21 cellular contexts compared by ENCODE assay signal in genomic region chr15:80199869-80200268, GRCh38. TPM values are rescaled to one million over a fixed set of nuclear protein-coding genes. Genes with fewer than 3 reads are reported as not detected.
DNase-seq lines count a peak whose midpoint lies in the region; ATAC-seq, FAIRE-seq and TF ChIP-seq lines count a peak whose summit lies in the region.
"Had no signal": no experiment of that assay in that cellular context is flagged by ENCODE, and none has a peak within 500 bp of the region (broad histone marks: within the 10 kb centered on the region; RNA-seq: fewer than 3 reads in every experiment).

No MANE protein-coding gene starts in this region.

- H3K27ac ChIP-seq in right atrium auricular region, result no peak overlapping the region
- no peak overlapping the region for H3K27ac ChIP-seq in H9 (ENCODE audit: insufficient read length, low read depth, low read length)
- H3K27ac ChIP-seq in K562 (ENCODE audit: extremely low read depth, low read depth, low read length), result no peak overlapping the region
- no peak overlapping the region for H3K27ac ChIP-seq in H1 (ENCODE audit: low read depth, low read length)
- no peak overlapping the region for H3K27ac ChIP-seq in body of pancreas
- H3K27ac ChIP-seq: 22Rv1, BLaER1, GM23248 had no signal

- DNase-seq in right atrium auricular region (ENCODE audit: low spot score) (peak; percentile 38), Right ventricle myocardium superior (no peak), H9 (no peak), K562 (ENCODE audit: extremely low read depth in 1 of 4, low spot score in 3 of 4) (no peak), H1 (ENCODE audit: low read depth in 1 of 2, low spot score in 2 of 2) (peak in 1 of 2 experiments; percentile 37), body of pancreas (no peak), NCI-H1694 treated with DMSO at 0.1 percent for 48 hours (lab: John Stamatoyannopoulos, UW) (no peak), NCI-H510A treated with DMSO at 0.1 percent for 48 hours (lab: John Stamatoyannopoulos, UW) (no peak)
- DNase-seq: Calu3; CD4-positive, alpha-beta memory T cell; DMS79 treated with DMSO at 0.1 percent for 48 hours; GF-D8; GM23248; H7 had no signal

- H3K27me3 ChIP-seq in right atrium auricular region (no peaks in the 10 kb centered on the region), H9 (ENCODE audit: insufficient read depth, low read length) (no peaks in the 10 kb centered on the region), K562 (ENCODE audit: control insufficient read depth in 2 of 2, insufficient read depth in 2 of 2, low read length in 2 of 2) (peaks cover 25 to 35% of the 10 kb centered on the region in 2 experiments; a peak in 4 of 5 replicates), H1 (replicated peaks in 1 of 4; ENCODE audit: control insufficient read depth in 3 of 4, extremely low read depth in 1 of 4, insufficient read depth in 3 of 4, low read length in 3 of 4) (no peaks in the 10 kb centered on the region), body of pancreas (no peaks in the 10 kb centered on the region)
- H3K27me3 ChIP-seq: BLaER1 had no signal

- peak overlapping the region in 1 of 2 experiments; percentile 25; a peak in 2 of 5 replicates for H3K4me3 Mint-ChIP-seq in H9
- H3K4me3 Mint-ChIP-seq: CD14-positive monocyte; CD4-positive, alpha-beta memory T cell had no signal

- H4K20me1 ChIP-seq in H9 (ENCODE audit: control insufficient read depth, insufficient read depth, insufficient read length) (no peaks in the 10 kb centered on the region), K562 (replicated peaks; ENCODE audit: control insufficient read depth, insufficient read depth, low read length) (0 out of 2 replicates have a peak, but pooled peaks cover 11% of the 10 kb centered on the region), H1 (replicated peaks in 1 of 2; ENCODE audit: control insufficient read depth in 1 of 2, insufficient read depth in 2 of 2, low read length in 2 of 2) (no peaks in the 10 kb centered on the region)
- H4K20me1 ChIP-seq: BLaER1 had no signal

- no peak for FAIRE-seq in K562 (lab: Jason Lieb, UNC)
- FAIRE-seq in H1 (lab: Jason Lieb, UNC), result no peak
- FAIRE-seq: HTR-8/SVneo had no signal

- H4K91ac ChIP-seq in H9 (ENCODE audit: insufficient read length, low read depth, low read length) (no peak overlapping the region), H1 (replicated peaks; ENCODE audit: insufficient read length, low read length) (no peak overlapping the region)

- H3K23ac ChIP-seq in H9 (ENCODE audit: insufficient read length, low read depth, low read length), result no peak overlapping the region
- H3K23ac ChIP-seq in H1 (ENCODE audit: insufficient read length), result no peak overlapping the region

- H3K9me1 ChIP-seq in K562 (ENCODE audit: control insufficient read depth, insufficient read depth, low read length), result no peaks in the 10 kb centered on the region

- no peak overlapping the region for H3T11ph ChIP-seq in H9 (ENCODE audit: low read length)

- H2BK12ac ChIP-seq in H9 (ENCODE audit: insufficient read length, low read depth, low read length) (no peak overlapping the region), H1 (ENCODE audit: low read depth, low read length) (no peak overlapping the region)

- no peaks in the 10 kb centered on the region for H3K9me3 Mint-ChIP-seq in H9
- H3K9me3 Mint-ChIP-seq: IgD-negative memory B cell had no signal

- TF ChIP-seq EP300 in K562 (IDR thresholded peaks at IDR 0.05; ENCODE audit: low read length), result no peak
- TF ChIP-seq EP300 in H1 (IDR thresholded peaks at IDR 0.05; ENCODE audit: borderline replicate concordance in 1 of 2, low read depth in 2 of 2, low read length in 2 of 2), result no peak

- peaks cover 17 to 20% of the 10 kb centered on the region in 2 experiments for H3K4me1 Mint-ChIP-seq in H9
- H3K4me1 Mint-ChIP-seq: CD14-positive monocyte; CD4-positive, alpha-beta memory T cell; IgD-negative memory B cell had no signal

- no peak overlapping the region for H2AK5ac ChIP-seq in H9 (ENCODE audit: insufficient read length, low read length)
- no peak overlapping the region for H2AK5ac ChIP-seq in H1 (ENCODE audit: low read depth, low read length)

- H3K4me2 ChIP-seq in H9 (ENCODE audit: insufficient read depth, insufficient read length, low read length) (no peak overlapping the region), K562 (ENCODE audit: insufficient read depth, low read length) (no peak overlapping the region), H1 (ENCODE audit: insufficient read depth in 1 of 2, low read depth in 2 of 2, low read length in 2 of 2) (no peak overlapping the region)
- H3K4me2 ChIP-seq: BLaER1 had no signal

- H3K79me2 ChIP-seq in H9 (ENCODE audit: insufficient read depth, low read length) (no peaks in the 10 kb centered on the region), K562 (ENCODE audit: control insufficient read depth, insufficient read depth, low read length) (no peaks in the 10 kb centered on the region), H1 (ENCODE audit: control insufficient read depth in 1 of 2, insufficient read depth in 2 of 2, low read length in 2 of 2) (no peaks in the 10 kb centered on the region)

- H3K4ac ChIP-seq in H9 (ENCODE audit: low read depth, low read length), result no peak overlapping the region
- no peak overlapping the region for H3K4ac ChIP-seq in H1 (replicated peaks; ENCODE audit: insufficient read length, low read depth, low read length)

- POLR2A ChIA-PET in K562 (lab: Yijun Ruan, JAX) (interaction anchor here (0.6 kb wide), 1 partner anchor 127 kb away, joined by 3 read pairs; no protein-coding TSS in a partner anchor), H1 (lab: Charles Lee; ENCODE audit: partially characterized antibody) (no interaction called here)

- H2BK15ac ChIP-seq in H9 (ENCODE audit: low read depth, low read length), result no peak overlapping the region
- 0 out of 2 replicates have a peak overlapping the region, but pooled peaks have one; percentile 20 for H2BK15ac ChIP-seq in H1 (ENCODE audit: low read length)

- H2AFZ ChIP-seq in H9 (ENCODE audit: low read length) (no peak overlapping the region), K562 (ENCODE audit: low read depth, low read length) (no peak overlapping the region), H1 (ENCODE audit: low read length) (no peak overlapping the region)
- H2AFZ ChIP-seq: GM23248 had no signal

- CTCF ChIA-PET in K562 (lab: Yijun Ruan, JAX; ENCODE audit: low intra/inter-chr PET ratio) (no interaction called here), H1 (lab: Charles Lee; ENCODE audit: partially characterized antibody) (interaction anchor here (0.5 to 1.0 kb wide), 6 partner anchors 16 to 82 kb away, joined by 3 to 5 read pairs (median 3); no protein-coding TSS in a partner anchor)

- H4K5ac ChIP-seq in H9 (ENCODE audit: insufficient read length, low read depth, low read length) (peak overlapping the region; percentile 21), H1 (ENCODE audit: insufficient read length, low read depth, low read length) (no peak overlapping the region)

- H3K14ac ChIP-seq in H9 (ENCODE audit: insufficient read depth, low read length) (no peak overlapping the region), H1 (ENCODE audit: insufficient read length) (no peak overlapping the region)

- no peaks in the 10 kb centered on the region; a peak in 1 of 7 replicates for H3K36me3 Mint-ChIP-seq in H9 (ENCODE audit: insufficient read depth in 1 of 3, low read depth in 3 of 3)
- H3K36me3 Mint-ChIP-seq: CD14-positive monocyte; CD4-positive, alpha-beta memory T cell had no signal

- no TSS peak for BruUV-seq in K562 (replicated peaks; lab: Mats Ljungman, UMichigan)

- in situ Hi-C loops in K562 (cut with MboI), result no loop called here

- peaks cover under 1% of the 10 kb centered on the region; the same call in 1 of the 2 replicates for H3K27me3 Mint-ChIP-seq in H9 (ENCODE audit: low read depth)

- TF ChIP-seq POLR2A in K562 (conservative IDR thresholded peaks at IDR 0.05), result no peak
- TF ChIP-seq POLR2A in H1 (IDR thresholded peaks at IDR 0.05; ENCODE audit: control extremely low read depth in 1 of 2, low read depth in 2 of 2, low read length in 2 of 2), result no peak
- no peak for TF ChIP-seq POLR2A in body of pancreas (IDR thresholded peaks at IDR 0.05)

- no peaks in the 10 kb centered on the region for H3K79me1 ChIP-seq in H9 (ENCODE audit: insufficient read depth, low read depth, low read length, poor library complexity, severe bottlenecking)
- no peaks in the 10 kb centered on the region for H3K79me1 ChIP-seq in H1 (ENCODE audit: low read depth, low read length)

- no peak overlapping the region for H2BK20ac ChIP-seq in H9 (ENCODE audit: low read depth, low read length, poor library complexity, severe bottlenecking)
- H2BK20ac ChIP-seq in H1 (ENCODE audit: low read length), result no peak overlapping the region

- H3K56ac ChIP-seq in H9 (ENCODE audit: insufficient read length, low read depth, low read length), result no peak overlapping the region
- H3K56ac ChIP-seq in H1 (replicated peaks; ENCODE audit: insufficient read length, low read depth, low read length), result no peak overlapping the region

- WGBS in H9 (ENCODE audit: extremely low coverage, insufficient read length, low lambda C conversion rate), result no CpG with 5 or more reads among the region's 3 CpGs
- WGBS in K562 (ENCODE audit: insufficient coverage, low coverage, missing lambda C conversion rate), result 10% methylated on average over 3 of the region's 3 CpGs
- 83% methylated on average over 3 of the region's 3 CpGs; no CpG with 5 or more reads in 1 of the 2 experiments for WGBS in H1 (ENCODE audit: extremely low coverage in 1 of 2, insufficient coverage in 1 of 2, insufficient read length in 1 of 2, insufficient replicate concordance in 2 of 2, low coverage in 1 of 2, low lambda C conversion rate in 2 of 2, missing lambda C conversion rate in 1 of 2), 2 experiments
- WGBS in body of pancreas, 2 donors, result 85 to 89% methylated on average over 3 of the region's 3 CpGs

- H3K4me1 ChIP-seq in right atrium auricular region (no peaks in the 10 kb centered on the region), H9 (ENCODE audit: insufficient read depth, low read length) (peaks cover 6% of the 10 kb centered on the region; the same call in 1 of the 2 replicates), K562 (replicated peaks in 1 of 2; ENCODE audit: control insufficient read depth in 2 of 2, insufficient read depth in 2 of 2, low read length in 2 of 2) (peaks cover 0 to 6% of the 10 kb centered on the region in 2 experiments; a peak in 1 of 5 replicates), H1 (replicated peaks in 1 of 4; ENCODE audit: control insufficient read depth in 3 of 4, insufficient read depth in 4 of 4, low read length in 3 of 4) (peaks cover 1 to 9% (median 6%) of the 10 kb centered on the region in 4 experiments), body of pancreas (no peaks in the 10 kb centered on the region)

- H3K9me3 ChIP-seq in right atrium auricular region (no peaks in the 10 kb centered on the region), H9 (ENCODE audit: control insufficient read depth, low read depth, low read length) (no peaks in the 10 kb centered on the region), K562 (replicated peaks; ENCODE audit: control insufficient read depth, insufficient read depth, low read depth, low read length) (no peaks in the 10 kb centered on the region), H1 (ENCODE audit: insufficient read depth in 2 of 2, low read depth in 1 of 2, low read length in 1 of 2) (no peaks in the 10 kb centered on the region), body of pancreas (no peaks in the 10 kb centered on the region)
- H3K9me3 ChIP-seq: BLaER1 had no signal

- ATAC-seq in Right ventricle myocardium superior (ENCODE audit: poor library complexity), result no peak
- no peak for ATAC-seq in K562
- ATAC-seq in body of pancreas, result no peak

- H4K8ac ChIP-seq in H9 (replicated peaks; ENCODE audit: insufficient read length, low read depth, low read length) (no peak overlapping the region), H1 (ENCODE audit: extremely low read depth, insufficient read depth, low read length) (no peak overlapping the region)

- H3K18ac ChIP-seq in H9 (ENCODE audit: insufficient read length, low read depth, low read length) (no peak overlapping the region), H1 (ENCODE audit: extremely low read depth, low read length) (no peak overlapping the region)

- TF ChIP-seq RAD21 in K562 (CRISPR knock-in tag; conservative IDR thresholded peaks at IDR 0.05 in 1 of 2, IDR thresholded peaks at IDR 0.05 in 1 of 2), result no peak
- no peak for TF ChIP-seq RAD21 in H1 (IDR thresholded peaks at IDR 0.05 in 1 of 2, conservative IDR thresholded peaks at IDR 0.05 in 1 of 2; ENCODE audit: low read depth in 2 of 2, low read length in 2 of 2)

- H2BK5ac ChIP-seq in H9 (ENCODE audit: insufficient read length, low read length) (no peak overlapping the region), H1 (ENCODE audit: low read depth, low read length) (no peak overlapping the region)

- H2BK120ac ChIP-seq in H9 (ENCODE audit: low read depth, low read length, poor library complexity, severe bottlenecking), result no peak overlapping the region
- no peak overlapping the region for H2BK120ac ChIP-seq in H1 (replicated peaks; ENCODE audit: low read depth, low read length)

- intact Hi-C loops in Right ventricle myocardium superior (cut with DNase I) (no loop called here), K562 (cut with micrococcal nuclease) (no loop called here), body of pancreas (cut with DNase I) (no loop called here)

- no peak for TF ChIP-seq CTCF in right atrium auricular region (IDR thresholded peaks at IDR 0.05)
- no peak for TF ChIP-seq CTCF in H9 (conservative IDR thresholded peaks at IDR 0.05)
- no peak for TF ChIP-seq CTCF in K562 (IDR thresholded peaks at IDR 0.05 in 2 of 3, conservative IDR thresholded peaks at IDR 0.05 in 1 of 3; ENCODE audit: insufficient read depth in 2 of 3, low read depth in 1 of 3, low read length in 3 of 3)
- no peak for TF ChIP-seq CTCF in H1 (IDR thresholded peaks at IDR 0.05; ENCODE audit: control extremely low read depth in 1 of 3, insufficient read depth in 1 of 3, low read depth in 1 of 3, low read length in 3 of 3)
- TF ChIP-seq CTCF in body of pancreas (IDR thresholded peaks at IDR 0.05), result no peak

- H3K9ac ChIP-seq in H9 (ENCODE audit: extremely low read depth, insufficient read length, low read length) (no peak overlapping the region), K562 (ENCODE audit: insufficient read depth in 1 of 2, low read depth in 2 of 2, low read length in 2 of 2) (no peak overlapping the region), H1 (replicated peaks in 1 of 4; ENCODE audit: extremely low read depth in 1 of 4, low read depth in 3 of 4, low read length in 3 of 4) (no peak overlapping the region)
- H3K9ac ChIP-seq: BLaER1, GM23248 had no signal

- H3K36me3 ChIP-seq in right atrium auricular region, result no peaks in the 10 kb centered on the region
- H3K36me3 ChIP-seq in K562 (ENCODE audit: control insufficient read depth, insufficient read depth, low read length), result no peaks in the 10 kb centered on the region
- no peaks in the 10 kb centered on the region for H3K36me3 ChIP-seq in H1 (ENCODE audit: control insufficient read depth in 2 of 4, insufficient read depth in 4 of 4, low read length in 3 of 4)
- H3K36me3 ChIP-seq in body of pancreas (replicated peaks in 1 of 2; ENCODE audit: insufficient read depth in 1 of 2, low read depth in 2 of 2), result no peaks in the 10 kb centered on the region
- H3K36me3 ChIP-seq: BLaER1 had no signal

- H3K4me3 ChIP-seq in right atrium auricular region (no peak overlapping the region), K562 (no peak overlapping the region), H1 (ENCODE audit: extremely low read depth in 1 of 4, insufficient read depth in 2 of 4, low read depth in 3 of 4, low read length in 4 of 4) (no peak overlapping the region), body of pancreas (no peak overlapping the region)
- H3K4me3 ChIP-seq: BLaER1, GM23248 had no signal

- peaks cover 2% of the 10 kb centered on the region for H3K23me2 ChIP-seq in H9 (ENCODE audit: insufficient read length, low read depth, low read length, poor library complexity, severe bottlenecking)
- H3K23me2 ChIP-seq in H1 (ENCODE audit: low read depth, low read length), result no peaks in the 10 kb centered on the region

- H3K27ac Mint-ChIP-seq in H9, result peak overlapping the region in 1 of 3 experiments; percentile 88; a peak in 3 of 7 replicates
- H3K27ac Mint-ChIP-seq: CD4-positive, alpha-beta memory T cell; IgD-negative memory B cell had no signal

RNA-seq across cellular contexts. Expression of gene FAH, which starts 47.1 kb away (rescaled TPM):
- total RNA-seq in right atrium auricular region, result 10 to 100 TPM; 14.4 to 14.6 TPM
- total RNA-seq in Right ventricle myocardium superior, result 28.2 TPM
- 21.5 and 21.7 TPM in 2 replicates for total RNA-seq in H9 (2021)
- 56.0 and 108 TPM in 2 replicates for total RNA-seq in K562 (2011; cell fraction: chromatin; rRNA removed; ENCODE audit: low replicate concordance)
- 63.9 and 67.4 TPM in 2 replicates for total RNA-seq in K562 (2011; cell fraction: nucleolus; rRNA removed)
- 79.6 and 83.7 TPM in 2 replicates for total RNA-seq in K562 (2011; cell fraction: nucleoplasm; rRNA removed)
- 89.0 and 100 TPM in 2 replicates for total RNA-seq in K562 (2014; rRNA removed)
- 51.1 and 66.8 TPM in 2 replicates for total RNA-seq in K562 (2014; rRNA removed; fragmentation: Illumina TruSeq; extraction: Trizol)
- 103 and 107 TPM in 2 replicates for total RNA-seq in K562 (2015; rRNA removed; fragmentation: Illumina TruSeq; extraction: Trizol)
- 117 and 121 TPM in 2 replicates for total RNA-seq in K562 (2021)
- polyA plus RNA-seq in K562 (2011; rRNA removed), result 64.8 and 69.7 TPM in 2 replicates
- polyA plus RNA-seq in K562 (2011; cell fraction: cytosol; rRNA removed), result 77.3 and 116 TPM in 2 replicates
- 114 and 173 TPM in 2 replicates for polyA plus RNA-seq in K562 (2011; cell fraction: nucleus; rRNA removed)
- 158 and 187 TPM in 2 replicates for polyA plus RNA-seq in K562 (2012)
- polyA plus RNA-seq in K562 (2014; fragmentation: Illumina TruSeq; extraction: Trizol), result 122 and 129 TPM in 2 replicates
- 100 to 1,000 TPM; 302 to 310 TPM for polyA plus RNA-seq in K562 (2014; fragmentation: Nextera tagmentation; extraction: Ambion mirVana)
- 80.7 and 95.4 TPM in 2 replicates for polyA plus RNA-seq in K562 (2014; rRNA removed)
- 80.7 and 150 TPM in 2 replicates for polyA minus RNA-seq in K562 (2011; rRNA and poly(A)+ RNA removed)
- 62.9 and 87.4 TPM in 2 replicates for polyA minus RNA-seq in K562 (2011; cell fraction: cytosol; rRNA and poly(A)+ RNA removed)
- polyA minus RNA-seq in K562 (2011; cell fraction: nucleus; rRNA and poly(A)+ RNA removed), result 44.5 and 46.4 TPM in 2 replicates
- 19.0 and 21.7 TPM in 2 replicates for total RNA-seq in H1 (2021; fragmentation: NEBNext Ultra II Directional; extraction: Animal tissue kit (Norgen Biotek cat#: 25700))
- 20.0 and 26.6 TPM in 2 replicates for polyA plus RNA-seq in H1 (2011; rRNA removed)
- 22.0 TPM for polyA plus RNA-seq in H1 (2011; cell fraction: cytosol; rRNA removed)
- 76.4 TPM for polyA plus RNA-seq in H1 (2011; cell fraction: nucleus; rRNA removed)
- polyA plus RNA-seq in H1 (2012, experiment 1 of 2), result 20.1 to 35.2 TPM (median 27.3 TPM) in 4 replicates
- 26.1 TPM for polyA plus RNA-seq in H1 (2012, experiment 2 of 2)
- 17.0 TPM for polyA plus RNA-seq in H1 (2013, experiment 1 of 2)
- 13.7 TPM for polyA plus RNA-seq in H1 (2013, experiment 2 of 2)
- polyA minus RNA-seq in H1 (2011; rRNA and poly(A)+ RNA removed), result 43.9 and 46.3 TPM in 2 replicates
- 20.6 TPM for polyA minus RNA-seq in H1 (2011; cell fraction: cytosol; rRNA and poly(A)+ RNA removed)
- 29.4 TPM for polyA minus RNA-seq in H1 (2011; cell fraction: nucleus; rRNA and poly(A)+ RNA removed)
- 10 to 100 TPM in 1 of 2 donors, 1 to 10 TPM in 1; 8.8 to 31.0 TPM for total RNA-seq in body of pancreas

RNA-seq across cellular contexts. Expression of gene CTXND1, which starts 52.1 kb away (rescaled TPM):
- total RNA-seq in right atrium auricular region, result under 1 TPM; 0.22 to 0.59 TPM
- 0.94 TPM for total RNA-seq in Right ventricle myocardium superior
- not detected in 2 replicates for total RNA-seq in H9 (2021)
- total RNA-seq in K562 (2011; cell fraction: chromatin; rRNA removed; ENCODE audit: low replicate concordance), result not detected in 2 replicates
- total RNA-seq in K562 (2011; cell fraction: nucleolus; rRNA removed), result not detected in 2 replicates
- total RNA-seq in K562 (2011; cell fraction: nucleoplasm; rRNA removed), result not detected in 2 replicates
- total RNA-seq in K562 (2014; rRNA removed), result not detected in 2 replicates
- not detected in 2 replicates for total RNA-seq in K562 (2014; rRNA removed; fragmentation: Illumina TruSeq; extraction: Trizol)
- total RNA-seq in K562 (2015; rRNA removed; fragmentation: Illumina TruSeq; extraction: Trizol), result not detected in 2 replicates
- not detected in 2 replicates for total RNA-seq in K562 (2021)
- not detected in 2 replicates for polyA plus RNA-seq in K562 (2011; rRNA removed)
- polyA plus RNA-seq in K562 (2011; cell fraction: cytosol; rRNA removed), result not detected in 2 replicates
- not detected in 2 replicates for polyA plus RNA-seq in K562 (2011; cell fraction: nucleus; rRNA removed)
- 0.07 TPM in 2 replicates for polyA plus RNA-seq in K562 (2012)
- polyA plus RNA-seq in K562 (2014; fragmentation: Illumina TruSeq; extraction: Trizol), result not detected in 2 replicates
- polyA plus RNA-seq in K562 (2014; fragmentation: Nextera tagmentation; extraction: Ambion mirVana), result under 1 TPM; 0.04 TPM
- not detected in 2 replicates for polyA plus RNA-seq in K562 (2014; rRNA removed)
- not detected in 2 replicates for polyA minus RNA-seq in K562 (2011; rRNA and poly(A)+ RNA removed)
- not detected in 2 replicates for polyA minus RNA-seq in K562 (2011; cell fraction: cytosol; rRNA and poly(A)+ RNA removed)
- polyA minus RNA-seq in K562 (2011; cell fraction: nucleus; rRNA and poly(A)+ RNA removed), result not detected in 2 replicates
- not detected in 2 replicates for total RNA-seq in H1 (2021; fragmentation: NEBNext Ultra II Directional; extraction: Animal tissue kit (Norgen Biotek cat#: 25700))
- polyA plus RNA-seq in H1 (2011; rRNA removed), result 0.03 TPM in 2 replicates
- polyA plus RNA-seq in H1 (2011; cell fraction: cytosol; rRNA removed), result 0.03 TPM
- not detected for polyA plus RNA-seq in H1 (2011; cell fraction: nucleus; rRNA removed)
- polyA plus RNA-seq in H1 (2012, experiment 1 of 2), result 0.04 to 0.06 TPM (median 0.05 TPM) in 4 replicates
- polyA plus RNA-seq in H1 (2012, experiment 2 of 2), result not detected
- 0.02 TPM for polyA plus RNA-seq in H1 (2013, experiment 1 of 2)
- under 0.01 TPM for polyA plus RNA-seq in H1 (2013, experiment 2 of 2)
- not detected in 2 replicates for polyA minus RNA-seq in H1 (2011; rRNA and poly(A)+ RNA removed)
- polyA minus RNA-seq in H1 (2011; cell fraction: cytosol; rRNA and poly(A)+ RNA removed), result not detected
- not detected for polyA minus RNA-seq in H1 (2011; cell fraction: nucleus; rRNA and poly(A)+ RNA removed)
- total RNA-seq in body of pancreas, result 1 to 10 TPM in 1 of 2 donors, under 1 TPM in 1; 0.66 to 1.0 TPM
- total RNA-seq: A673; Calu3; CD4-positive, alpha-beta memory T cell; GM23248; H7 had no signal
- polyA plus RNA-seq: AG04450; CD14-positive monocyte; CD4-positive, alpha-beta memory T cell; GM23248 had no signal
